Comparison of ENCODE assay signal across 8 cellular contexts in the genomic region with DNA sequence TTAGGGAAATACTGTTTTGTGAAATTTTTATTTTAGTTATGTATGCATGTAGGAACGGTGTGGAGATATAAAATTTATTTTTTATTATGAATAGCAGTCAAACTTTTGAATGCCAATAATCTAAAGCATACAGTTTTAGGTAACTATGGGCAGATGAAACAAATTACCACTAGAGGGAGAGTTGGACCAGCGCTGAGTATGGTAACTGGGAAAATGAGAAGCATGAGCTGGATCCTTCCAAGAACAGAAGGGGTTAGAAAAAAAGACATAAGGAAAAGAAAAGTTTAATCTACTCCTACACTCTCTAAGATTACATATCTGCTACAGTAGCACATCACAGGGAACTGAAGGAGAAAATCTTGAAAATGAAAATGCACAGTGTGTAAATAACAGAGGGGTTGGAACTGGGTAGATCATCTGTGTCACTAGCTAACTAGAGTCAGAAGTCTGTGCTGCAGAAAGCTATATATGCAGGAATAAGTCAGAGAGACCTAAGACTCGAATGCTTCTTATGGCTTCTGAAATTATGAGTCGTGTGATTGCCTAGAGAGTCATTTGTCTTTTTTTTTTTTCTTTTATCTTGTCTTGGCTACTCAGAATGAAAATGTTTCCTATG. TPM values are rescaled to one million over a fixed set of nuclear protein-coding genes. Genes with fewer than 3 reads are reported as not detected.
DNase-seq lines count a peak whose midpoint lies in the region; ATAC-seq and TF ChIP-seq lines count a peak whose summit lies in the region.

No MANE protein-coding gene starts in this region.

- TF ChIP-seq CTCF in activated CD8-positive, alpha-beta T cell treated with anti-CD3 and anti-CD28 coated beads for 36 hours (IDR thresholded peaks at IDR 0.05), result no peak

- no peaks in the 10 kb centered on the region for H3K27me3 Mint-ChIP-seq in activated CD8-positive, alpha-beta T cell treated with anti-CD3 and anti-CD28 coated beads for 36 hours

- CTCF ChIA-PET in activated CD8-positive, alpha-beta T cell treated with anti-CD3 and anti-CD28 coated beads for 36 hours (lab: Charles Lee), result no interaction called here

- H3K36me3 Mint-ChIP-seq in activated CD8-positive, alpha-beta T cell treated with anti-CD3 and anti-CD28 coated beads for 36 hours (ENCODE audit: low read depth), result no peaks in the 10 kb centered on the region

- DNase-seq in COLO829 (ENCODE audit: low spot score) (peak; percentile 32), HT1080 (ENCODE audit: low read depth) (peak; percentile 10), SKM-1 treated with dmso at 0.1 percent for 144 hours (lab: John Stamatoyannopoulos, UW; ENCODE audit: unreplicated experiment) (peak; percentile 46), left lobe of liver (ENCODE audit: low spot score) (no peak), NCI-H2029 treated with DMSO at 0.1 percent for 48 hours (lab: John Stamatoyannopoulos, UW) (no peak), left ventricle myocardium superior (no peak)
- no peak for DNase-seq in activated CD8-positive, alpha-beta T cell treated with anti-CD3 and anti-CD28 coated beads for 36 hours
- no peak for DNase-seq in stimulated activated CD4-positive, alpha-beta T cell treated with anti-CD3 and anti-CD28 coated beads, Interleukin-4, amount 100 ng/mL, for 4 hours

- no peak overlapping the region for H3K27ac Mint-ChIP-seq in activated CD8-positive, alpha-beta T cell treated with anti-CD3 and anti-CD28 coated beads for 36 hours

- POLR2A ChIA-PET in activated CD8-positive, alpha-beta T cell treated with anti-CD3 and anti-CD28 coated beads for 36 hours (lab: Charles Lee), result no interaction called here

- no peaks in the 10 kb centered on the region for H3K4me1 Mint-ChIP-seq in activated CD8-positive, alpha-beta T cell treated with anti-CD3 and anti-CD28 coated beads for 36 hours (ENCODE audit: low read depth)

- intact Hi-C loops in activated CD8-positive, alpha-beta T cell treated with anti-CD3 and anti-CD28 coated beads for 36 hours (cut with micrococcal nuclease), result no loop called here
- intact Hi-C loops in left ventricle myocardium superior (cut with micrococcal nuclease), result no loop called here

- ATAC-seq in left lobe of liver (peak; percentile 66), left ventricle myocardium superior (no peak)
- ATAC-seq in activated CD8-positive, alpha-beta T cell treated with anti-CD3 and anti-CD28 coated beads for 36 hours, result no peak

- no peaks in the 10 kb centered on the region for H3K9me3 Mint-ChIP-seq in activated CD8-positive, alpha-beta T cell treated with anti-CD3 and anti-CD28 coated beads for 36 hours

- H3K4me3 Mint-ChIP-seq in activated CD8-positive, alpha-beta T cell treated with anti-CD3 and anti-CD28 coated beads for 36 hours, result no peak overlapping the region

RNA-seq across cellular contexts. Expression of a gene that starts 15.6 kb away (rescaled TPM):
- total RNA-seq in HT1080 (2014; rRNA removed; shearing (Covaris generic)), result 0.23 TPM in 1 of 2 replicates, not detected in the other
- 0.57 TPM in 1 of 2 replicates, not detected in the other for polyA plus RNA-seq in HT1080 (2015; cell fraction: cytosol; rRNA removed)
- 0.40 TPM in 1 of 2 replicates, not detected in the other for polyA plus RNA-seq in HT1080 (2015; cell fraction: nucleus; rRNA removed)
- 0.53 TPM for total RNA-seq in left lobe of liver
- total RNA-seq in activated CD8-positive, alpha-beta T cell treated with anti-CD3 and anti-CD28 coated beads for 36 hours, result not detected
- not detected for total RNA-seq in left ventricle myocardium superior

RNA-seq across cellular contexts. Expression of a gene that starts 46.7 kb away (rescaled TPM):
- not detected in 2 replicates for total RNA-seq in HT1080 (2014; rRNA removed; shearing (Covaris generic))
- not detected in 2 replicates for polyA plus RNA-seq in HT1080 (2015; cell fraction: cytosol; rRNA removed)
- not detected in 2 replicates for polyA plus RNA-seq in HT1080 (2015; cell fraction: nucleus; rRNA removed)
- total RNA-seq in left lobe of liver (4.9 TPM), left ventricle myocardium superior (not detected)
- not detected for total RNA-seq in activated CD8-positive, alpha-beta T cell treated with anti-CD3 and anti-CD28 coated beads for 36 hours

Comparison
In these comparisons a context has a peak if more than half of its experiments do, and no peak if none do; other contexts are left out.
1. DNase-seq: peak in COLO829 (single experiment), HT1080 (single experiment) and SKM-1 treated with dmso at 0.1 percent for 144 hours (single experiment); none in left lobe of liver (single experiment), activated CD8-positive, alpha-beta T cell treated with anti-CD3 and anti-CD28 coated beads for 36 hours (single experiment), NCI-H2029 treated with DMSO at 0.1 percent for 48 hours (single experiment), stimulated activated CD4-positive, alpha-beta T cell treated with anti-CD3 and anti-CD28 coated beads, Interleukin-4, amount 100 ng/mL, for 4 hours (0 of 2) and left ventricle myocardium superior (single experiment).